28 cellular contexts compared by ENCODE assay signal in the genomic region with DNA sequence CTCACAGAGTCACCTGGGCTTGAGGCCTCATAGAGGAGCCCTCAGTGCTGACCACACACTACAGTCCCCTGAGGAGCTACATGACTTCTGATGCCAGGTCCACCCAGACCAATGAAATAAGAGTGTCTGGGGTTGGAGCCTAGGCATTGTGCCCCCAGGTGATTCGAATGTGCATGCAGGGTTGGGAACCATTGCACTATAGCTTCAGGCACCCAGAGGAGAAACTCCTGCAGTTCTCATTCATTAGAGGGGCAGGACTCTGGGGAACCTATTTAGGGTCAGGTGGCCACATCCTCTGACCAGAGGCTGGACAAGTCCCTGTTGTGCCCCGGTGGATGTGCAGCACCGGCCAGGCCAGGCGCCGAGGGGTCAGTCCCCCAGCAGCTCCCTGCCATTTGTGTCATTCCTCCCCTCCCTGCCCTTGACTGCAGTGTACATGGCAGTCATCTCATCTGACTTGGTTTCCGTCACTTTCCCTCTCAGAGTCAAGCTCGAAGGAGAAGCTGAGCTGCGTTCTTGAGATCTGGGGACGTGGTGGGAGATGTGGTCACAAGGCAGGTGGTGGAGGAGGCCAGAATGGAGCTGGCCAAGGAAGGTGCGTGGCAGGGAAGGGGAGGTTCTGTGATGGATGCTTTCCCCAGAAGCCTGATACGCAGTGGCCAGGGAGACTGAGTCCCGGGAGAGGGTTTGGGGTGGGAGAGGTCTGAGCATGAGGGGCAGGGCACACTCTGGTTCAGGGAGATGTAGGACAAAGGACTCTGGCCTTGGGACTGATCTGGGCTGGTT. TPM values are rescaled to one million over a fixed set of nuclear protein-coding genes. Genes with fewer than 3 reads are reported as not detected.
"Had no signal": no experiment of that assay in that cellular context is flagged by ENCODE, and none has a peak within 500 bp of the region (broad histone marks: within the 10 kb centered on the region; RNA-seq: fewer than 3 reads in every experiment).

No MANE protein-coding gene starts in this region.

- H3K27me3 ChIP-seq: adrenal gland, ascending aorta, brain microvascular endothelial cell, dorsolateral prefrontal cortex, esophagus squamous epithelium, gastrocnemius medialis, heart right ventricle, pancreas, tibial artery had no signal

- H3K4me1 ChIP-seq: adrenal gland, ascending aorta, gastrocnemius medialis, pancreas, tibial artery had no signal

- H3K4me3 ChIP-seq: adrenal gland, ascending aorta, dorsolateral prefrontal cortex, esophagus squamous epithelium, gastrocnemius medialis, heart right ventricle, lung, pancreas, tibial artery had no signal

- FAIRE-seq: colon, kidney, pancreas, TTC549 had no signal

- H3K9me3 ChIP-seq: adrenal gland, ascending aorta, esophagus squamous epithelium, gastrocnemius medialis, heart right ventricle, pancreas, tibial artery had no signal

- H3K27ac ChIP-seq: adrenal gland, ascending aorta, brain microvascular endothelial cell, dorsolateral prefrontal cortex, esophagus squamous epithelium, gastrocnemius medialis, heart right ventricle, pancreas, tibial artery, WERI-Rb-1 had no signal

- DNase-seq: activated CD4-positive, alpha-beta T cell treated with anti-CD3 and anti-CD28 coated beads, Interleukin-2, amount 10 ng/mL, durations not matched to agents 7 days and 5 days; activated CD4-positive, CD25-positive, alpha-beta regulatory T cell treated with anti-CD3 and anti-CD28 coated beads, Interleukin-2, amount 50 U/mL, for 72 hours; activated CD8-positive, alpha-beta T cell treated with anti-CD3 and anti-CD28 coated beads for 36 hours; activated naive CD4-positive, alpha-beta T cell; brain microvascular endothelial cell; dorsolateral prefrontal cortex; effector memory CD8-positive, alpha-beta T cell; esophagus squamous epithelium; gastrocnemius medialis; heart right ventricle; kidney; pancreas; stimulated activated CD4-positive, alpha-beta T cell treated with anti-CD3 and anti-CD28 coated beads, Interleukin-1b, Interleukin-23, amount 100 ng/mL, for 48 hours; stimulated activated naive CD8-positive, alpha-beta T cell treated with anti-CD3 and anti-CD28 coated beads, Interleukin-15, amount 100 ng/mL, for 72 hours; T-cell; tibial artery; WERI-Rb-1 had no signal

- ATAC-seq: activated CD8-positive, alpha-beta memory T cell treated with anti-CD3 and anti-CD28 coated beads, Interleukin-2, amount 10 ng/mL, durations not matched to agents 7 days and 5 days; activated CD8-positive, alpha-beta T cell treated with anti-CD3 and anti-CD28 coated beads for 36 hours; effector memory CD8-positive, alpha-beta T cell; gastrocnemius medialis; heart right ventricle; naive thymus-derived CD8-positive, alpha-beta T cell; pancreas; right cardiac atrium; stimulated activated effector memory CD8-positive, alpha-beta T cell treated with anti-CD3 and anti-CD28 coated beads, Interleukin-12 subunit alpha, Interleukin-12 subunit beta, amount 100 ng/mL, for 72 hours; stimulated activated naive CD8-positive, alpha-beta T cell treated with anti-CD3 and anti-CD28 coated beads, Interleukin-15, amount 100 ng/mL, for 72 hours; T-cell had no signal

- H3K36me3 ChIP-seq: adrenal gland, ascending aorta, brain microvascular endothelial cell, esophagus squamous epithelium, gastrocnemius medialis, heart right ventricle, pancreas, tibial artery, WERI-Rb-1 had no signal

RNA-seq across cellular contexts. Expression of gene CLDN19, which starts 6.4 kb away (rescaled TPM):
- total RNA-seq: activated CD4-positive, alpha-beta T cell treated with anti-CD3 and anti-CD28 coated beads, Interleukin-2, amount 10 ng/mL, durations not matched to agents 7 days and 5 days; activated CD8-positive, alpha-beta memory T cell treated with anti-CD3 and anti-CD28 coated beads, Interleukin-2, amount 10 ng/mL, durations not matched to agents 7 days and 5 days; activated CD8-positive, alpha-beta T cell treated with anti-CD3 and anti-CD28 coated beads for 36 hours; ascending aorta; heart right ventricle; naive thymus-derived CD8-positive, alpha-beta T cell; pancreas; pulmonary artery endothelial cell; right cardiac atrium had no signal
- polyA plus RNA-seq: naive thymus-derived CD8-positive, alpha-beta T cell had no signal

RNA-seq across cellular contexts. Expression of gene TMEM269, which starts 51.2 kb away (rescaled TPM):
- total RNA-seq: ascending aorta, esophagus squamous epithelium, pulmonary artery endothelial cell, urinary bladder had no signal
- polyA plus RNA-seq: right cardiac atrium had no signal
